In genomic region chr19:9834726-9835506, GRCh38 we compare ENCODE assay signal across 8 cellular contexts. TPM values are rescaled to one million over a fixed set of nuclear protein-coding genes. Genes with fewer than 3 reads are reported as not detected.
A peak's percentile ranks its signal among the peaks of the same experiment; 100 is the strongest.
DNase-seq lines count a peak whose midpoint lies in the region; ATAC-seq and TF ChIP-seq lines count a peak whose summit lies in the region.

Gene PIN1 (plus strand): TSS chr19:9835318. CDS start chr19:9835345, 27 bp downstream.

- DNase-seq in GM19240 (ENCODE audit: insufficient read length, low spot score), result peak; percentile 96
- DNase-seq in NCI-H526 (lab: John Stamatoyannopoulos, UW), result peak; percentile 90 to 97
- peak; percentile 99 for DNase-seq in activated CD4-positive, alpha-beta T cell treated with anti-CD3 and anti-CD28 coated beads for 48 hours
- DNase-seq in colonic mucosa, result peak; percentile 99
- peak; percentile 99 for DNase-seq in stimulated activated CD4-positive, alpha-beta T cell treated with anti-CD3 and anti-CD28 coated beads, Interleukin-1b, Interleukin-23, amount 100 ng/mL, for 4 hours (ENCODE audit: low read depth in 2 of 2)

- H3K36me3 ChIP-seq in BLaER1 treated with 17β-estradiol and CSF1 and Interleukin-3, amounts not matched to agents 10 nM and 100 nM, result peaks cover 35 to 64% (median 48%) of the 10 kb centered on the region in 11 experiments
- no peaks in the 10 kb centered on the region for H3K36me3 ChIP-seq in colonic mucosa

- peak within 1 kb of the TSS; percentile 85 to 94 (median 89) for H3K9ac ChIP-seq in BLaER1 treated with 17β-estradiol and CSF1 and Interleukin-3, amounts not matched to agents 10 nM and 100 nM
- peak within 1 kb of the TSS; percentile 76 to 83 for H3K9ac ChIP-seq in colonic mucosa (ENCODE audit: low read depth in 2 of 2, low read length in 2 of 2)

- H3K9me3 ChIP-seq in BLaER1 treated with 17β-estradiol and CSF1 and Interleukin-3, amounts not matched to agents 10 nM and 100 nM (replicated peaks in 1 of 11), result no peaks in the 10 kb centered on the region
- H3K9me3 ChIP-seq in colonic mucosa, result no peaks in the 10 kb centered on the region

- H3K27me3 ChIP-seq in BLaER1 treated with 17β-estradiol and CSF1 and Interleukin-3, amounts not matched to agents 10 nM and 100 nM, result no peaks in the 10 kb centered on the region
- no peaks in the 10 kb centered on the region for H3K27me3 ChIP-seq in colonic mucosa
- no peaks in the 10 kb centered on the region for H3K27me3 ChIP-seq in layer of hippocampus (ENCODE audit: control insufficient read depth, insufficient read depth, low read length)

- H3K4me2 ChIP-seq in BLaER1 treated with 17β-estradiol and CSF1 and Interleukin-3, amounts not matched to agents 10 nM and 100 nM, result peak within 1 kb of the TSS; percentile 90 to 98 (median 95)

- H3K27ac ChIP-seq in BLaER1 treated with 17β-estradiol and CSF1 and Interleukin-3, amounts not matched to agents 10 nM and 100 nM, result peak within 1 kb of the TSS; percentile 60 to 84 (median 80)
- H3K27ac ChIP-seq in colonic mucosa (peak within 1 kb of the TSS; percentile 54), layer of hippocampus (ENCODE audit: low read depth, low read length) (peak within 1 kb of the TSS; percentile 73)

- peaks cover 13 to 25% (median 20%) of the 10 kb centered on the region in 10 experiments for H3K4me1 ChIP-seq in BLaER1 treated with 17β-estradiol and CSF1 and Interleukin-3, amounts not matched to agents 10 nM and 100 nM
- no peaks in the 10 kb centered on the region for H3K4me1 ChIP-seq in colonic mucosa

- peak within 1 kb of the TSS; percentile 80 to 98 (median 94) for H3K4me3 ChIP-seq in BLaER1 treated with 17β-estradiol and CSF1 and Interleukin-3, amounts not matched to agents 10 nM and 100 nM
- peak within 1 kb of the TSS; percentile 93 for H3K4me3 ChIP-seq in colonic mucosa

- peak; percentile 43 for TF ChIP-seq CTCF in colonic mucosa (IDR thresholded peaks at IDR 0.05)

- peak; percentile 94 for ATAC-seq in HG03460 (IDR thresholded peaks at IDR 0.05; ENCODE audit: unreplicated experiment)

- intact Hi-C loops in colonic mucosa (cut with DNase I), result no loop called here

- peaks cover 3 to 61% (median 23%) of the 10 kb centered on the region in 11 experiments; a peak in 19 of 22 replicates for H4K20me1 ChIP-seq in BLaER1 treated with 17β-estradiol and CSF1 and Interleukin-3, amounts not matched to agents 10 nM and 100 nM

RNA-seq across cellular contexts. Expression of gene PIN1, which starts in this region (rescaled TPM):
- total RNA-seq in colonic mucosa, result 10 to 100 TPM; 47.9 to 88.3 TPM

Comparison
In these comparisons a context has a peak if more than half of its experiments do, and no peak if none do; other contexts are left out.
1. Peak in every context shown above with its lines: DNase-seq, ATAC-seq, H3K4me3 ChIP-seq and H3K27ac ChIP-seq.